ENCODE assay signal across 29 cellular contexts in the genomic region with DNA sequence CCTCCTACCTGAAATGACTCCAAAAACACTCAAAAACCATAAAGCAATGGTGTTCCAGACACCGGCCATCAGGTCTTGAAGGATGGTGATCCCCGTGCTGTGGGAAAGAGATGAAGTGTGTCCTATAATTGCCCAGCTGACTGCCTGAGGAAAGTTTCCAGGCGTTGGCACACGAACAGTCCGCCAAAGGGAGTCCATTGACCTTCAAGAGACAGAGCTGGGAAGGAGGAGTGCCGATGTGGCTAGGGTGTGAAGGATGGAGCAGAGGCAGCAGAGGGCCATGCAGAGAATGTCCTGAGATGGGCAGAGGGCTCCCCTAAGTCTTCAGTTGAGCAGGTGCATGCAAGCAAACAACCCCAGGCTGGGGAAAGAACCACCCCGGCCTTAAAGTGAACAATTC. TPM values are rescaled to one million over a fixed set of nuclear protein-coding genes. Genes with fewer than 3 reads are reported as not detected.
DNase-seq lines count a peak whose midpoint lies in the region; ATAC-seq and TF ChIP-seq lines count a peak whose summit lies in the region.
"Had no signal": no experiment of that assay in that cellular context is flagged by ENCODE, and none has a peak within 500 bp of the region (broad histone marks: within the 10 kb centered on the region; RNA-seq: fewer than 3 reads in every experiment).

No MANE protein-coding gene starts in this region.

- H3K9me3 ChIP-seq in right cardiac atrium (ENCODE audit: control insufficient read depth, low read length) (no peaks in the 10 kb centered on the region), heart left ventricle (peaks cover 0 to 10% (median 0%) of the 10 kb centered on the region in 12 donors), right atrium auricular region (no peaks in the 10 kb centered on the region)
- H3K9me3 ChIP-seq: BE2C had no signal

- no peak overlapping the region for H3K27ac ChIP-seq in right cardiac atrium (ENCODE audit: low read length)
- no peak overlapping the region for H3K27ac ChIP-seq in heart left ventricle
- no peak overlapping the region for H3K27ac ChIP-seq in right atrium auricular region
- H3K27ac ChIP-seq: BLaER1 had no signal

- H3K27me3 ChIP-seq in right cardiac atrium (ENCODE audit: control insufficient read depth, insufficient read depth) (no peaks in the 10 kb centered on the region), heart left ventricle (no peaks in the 10 kb centered on the region), right atrium auricular region (no peaks in the 10 kb centered on the region)
- H3K27me3 ChIP-seq: BE2C, BLaER1 had no signal

- DNase-seq in Right ventricle myocardium inferior (ENCODE audit: missing footprints) (no peak), right cardiac atrium (no peak), heart left ventricle (peak in 1 of 5 donors; percentile 40), right atrium auricular region (ENCODE audit: low spot score) (no peak), islet precursor cell (peak; percentile 43), nephron progenitor cell (no peak), NCI-H1048 (lab: John Stamatoyannopoulos, UW) (no peak), activated T-cell treated with anti-CD3 and anti-CD28 coated beads for 4 hours (no peak)
- DNase-seq: 8988T; ACHN; BE2C; C1 segment of cervical spinal cord; CD4-positive, alpha-beta memory T cell; CD4-positive, CD25-positive, alpha-beta regulatory T cell; CD8-positive, alpha-beta memory T cell; COR-L47; DMS 273 treated with DMSO at 0.1 percent for 48 hours; DMS153; DMS53; DMS79; DND-41; EL; GDM1 had no signal

- H3K36me3 ChIP-seq in heart left ventricle = no peaks in the 10 kb centered on the region
- H3K36me3 ChIP-seq in right atrium auricular region = no peaks in the 10 kb centered on the region
- H3K36me3 ChIP-seq: BE2C, BLaER1 had no signal

- intact Hi-C loops in Right ventricle myocardium inferior (cut with DNase I) = loop anchor here (2.0 to 10.0 kb wide), 2 partner anchors 23 to 417 kb away; no protein-coding TSS in a partner anchor
- intact Hi-C loops in right cardiac atrium (cut with DNase I) = loop anchor here (5.0 to 10.0 kb wide), 3 partner anchors 67 to 477 kb away; no protein-coding TSS in a partner anchor
- intact Hi-C loops in heart left ventricle (cut with DNase I) = loop anchor here in 7 of 10 donors (5.0 to 10.0 kb wide), 4 partner anchors 347 to 477 kb away; a partner anchor contains a TSS

- H3K27ac Mint-ChIP-seq in nephron progenitor cell = peak overlapping the region; percentile 64
- H3K27ac Mint-ChIP-seq: CD14-positive monocyte had no signal

- no peak for TF ChIP-seq CTCF in heart left ventricle (IDR thresholded peaks at IDR 0.05)
- no peak for TF ChIP-seq CTCF in right atrium auricular region (IDR thresholded peaks at IDR 0.05)
- no peak for TF ChIP-seq CTCF in nephron progenitor cell (IDR thresholded peaks at IDR 0.05)

- no peak for TF ChIP-seq POLR2A in heart left ventricle (IDR thresholded peaks at IDR 0.05)

- peaks cover under 1% of the 10 kb centered on the region for H3K4me1 Mint-ChIP-seq in nephron progenitor cell
- H3K4me1 Mint-ChIP-seq: CD14-positive monocyte; CD8-positive, alpha-beta memory T cell had no signal

- no peak overlapping the region for H3K4me3 Mint-ChIP-seq in nephron progenitor cell
- H3K4me3 Mint-ChIP-seq: CD14-positive monocyte; CD4-positive, alpha-beta memory T cell; CD8-positive, alpha-beta memory T cell had no signal

- ATAC-seq in Right ventricle myocardium inferior = peak; percentile 54
- ATAC-seq in right cardiac atrium = no peak
- ATAC-seq in heart left ventricle = peak in 3 of 4 donors; percentile 28 to 74 (median 73)
- ATAC-seq: GM12878 had no signal

- H3K4me3 ChIP-seq in right cardiac atrium (ENCODE audit: low read length) = no peak overlapping the region
- no peak overlapping the region for H3K4me3 ChIP-seq in heart left ventricle
- no peak overlapping the region for H3K4me3 ChIP-seq in right atrium auricular region
- H3K4me3 ChIP-seq: BLaER1, GM12878 had no signal

- H3K9me3 Mint-ChIP-seq in nephron progenitor cell = peaks cover 5% of the 10 kb centered on the region
- H3K9me3 Mint-ChIP-seq: CD4-positive, alpha-beta memory T cell; CD4-positive, CD25-positive, alpha-beta regulatory T cell had no signal

- H3K4me1 ChIP-seq in right cardiac atrium (ENCODE audit: control insufficient read depth, insufficient read depth, low read length) = no peaks in the 10 kb centered on the region
- peaks cover 0 to 1% (median 0%) of the 10 kb centered on the region in 12 donors for H3K4me1 ChIP-seq in heart left ventricle
- no peaks in the 10 kb centered on the region for H3K4me1 ChIP-seq in right atrium auricular region
- H3K4me1 ChIP-seq: BE2C, BLaER1 had no signal

- H3K36me3 Mint-ChIP-seq in nephron progenitor cell (ENCODE audit: low read depth) = peaks cover 5% of the 10 kb centered on the region
- H3K36me3 Mint-ChIP-seq: CD14-positive monocyte; CD4-positive, CD25-positive, alpha-beta regulatory T cell had no signal

- 64% methylated on average over 7 of the region's 7 CpGs for WGBS in right cardiac atrium
- WGBS in heart left ventricle, 4 donors = 63 to 71% (median 66%) methylated on average over 7 of the region's 7 CpGs

- peaks cover 2% of the 10 kb centered on the region for H3K27me3 Mint-ChIP-seq in nephron progenitor cell (ENCODE audit: low read depth, poor library complexity)
- H3K27me3 Mint-ChIP-seq: CD4-positive, alpha-beta memory T cell; CD8-positive, alpha-beta memory T cell had no signal

RNA-seq across cellular contexts. Expression of a gene that starts 11.9 kb away (rescaled TPM):
- 50.4 TPM for total RNA-seq in Right ventricle myocardium inferior
- 10 to 100 TPM; 45.9 to 49.8 (median 47.4) TPM for total RNA-seq in right cardiac atrium
- polyA plus RNA-seq in right cardiac atrium = 55.9 TPM
- 10 to 100 TPM; 34.0 to 54.8 (median 47.9) TPM for total RNA-seq in heart left ventricle
- polyA plus RNA-seq in heart left ventricle = 10 to 100 TPM; 54.5 to 60.0 TPM
- total RNA-seq in right atrium auricular region = 10 to 100 TPM; 37.5 to 45.9 TPM

RNA-seq across cellular contexts. Expression of a gene that starts 37.1 kb away (rescaled TPM):
- total RNA-seq in Right ventricle myocardium inferior = not detected
- not detected for total RNA-seq in right cardiac atrium
- polyA plus RNA-seq in right cardiac atrium = 0.07 TPM
- 1 to 10 TPM in 1 of 9 donors, under 1 TPM in 1, not detected in 7; 0.51 to 2.8 TPM for total RNA-seq in heart left ventricle
- polyA plus RNA-seq in heart left ventricle = not detected
- not detected for total RNA-seq in right atrium auricular region
- total RNA-seq: A673; CD4-positive, alpha-beta memory T cell; CD4-positive, CD25-positive, alpha-beta regulatory T cell; CD8-positive, alpha-beta memory T cell; Daoy; G401 had no signal
- polyA plus RNA-seq: CD14-positive monocyte; CD4-positive, alpha-beta memory T cell; CD8-positive, alpha-beta memory T cell had no signal

Comparison
In these comparisons a context has a peak if more than half of its experiments do, and no peak if none do; other contexts are left out.
1. ATAC-seq: peak in Right ventricle myocardium inferior (single experiment) and heart left ventricle (3 of 4); none in right cardiac atrium (0 of 2).